ENCODE assay signal across 13 cellular contexts in the genomic region with DNA sequence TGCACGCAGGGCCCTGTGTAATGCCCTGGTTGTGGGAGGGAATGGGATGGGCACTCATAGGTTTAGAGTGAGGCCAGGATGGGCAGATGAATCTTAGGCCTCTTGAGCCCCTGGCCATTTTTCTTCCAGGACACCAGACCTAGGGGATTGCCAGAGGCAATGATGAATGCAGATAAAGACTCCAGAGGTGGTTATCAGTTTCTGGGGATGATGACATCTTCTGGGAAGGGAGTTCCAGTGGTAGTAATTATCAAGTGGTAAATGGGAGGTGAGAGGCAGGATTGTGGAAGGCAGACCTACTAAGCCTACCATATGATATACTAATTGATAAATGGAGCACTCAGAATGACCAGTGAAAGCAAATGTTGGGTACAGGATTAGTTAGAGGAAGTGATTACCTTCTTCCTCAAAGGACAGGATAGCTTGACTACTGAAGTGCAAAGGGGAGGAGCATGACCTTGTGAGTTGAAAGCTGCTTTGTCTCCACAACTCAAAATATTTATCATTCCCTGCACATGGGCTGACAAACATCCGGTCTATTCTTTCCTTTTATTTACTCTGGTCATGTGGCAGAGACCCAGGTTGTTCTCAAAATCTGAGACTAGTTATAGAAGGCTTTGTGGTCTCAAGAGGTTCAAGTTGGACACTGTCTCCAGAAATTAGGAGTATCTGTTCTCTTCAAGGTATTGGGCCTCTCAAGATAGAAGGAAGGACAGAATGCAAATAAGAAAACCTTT. TPM values are rescaled to one million over a fixed set of nuclear protein-coding genes. Genes with fewer than 3 reads are reported as not detected.
A peak's percentile ranks its signal among the peaks of the same experiment; 100 is the strongest.
DNase-seq lines count a peak whose midpoint lies in the region; ATAC-seq and TF ChIP-seq lines count a peak whose summit lies in the region.
"Had no signal": no experiment of that assay in that cellular context is flagged by ENCODE, and none has a peak within 500 bp of the region (broad histone marks: within the 10 kb centered on the region; RNA-seq: fewer than 3 reads in every experiment).

No MANE protein-coding gene starts in this region.

- H3K27me3 Mint-ChIP-seq in activated T-cell treated with anti-CD3 and anti-CD28 coated beads, Interleukin-2, amount 50 U/mL, for 24 hours, result no peaks in the 10 kb centered on the region
- H3K27me3 Mint-ChIP-seq in activated T-helper 17 cell treated with anti-CD3 and anti-CD28 coated beads, Interleukin-2, amount 50 U/mL, for 72 hours, result no peaks in the 10 kb centered on the region

- H3K27ac Mint-ChIP-seq in activated T-cell treated with anti-CD3 and anti-CD28 coated beads, Interleukin-2, amount 50 U/mL, for 24 hours, result peak overlapping the region; percentile 89
- H3K27ac Mint-ChIP-seq in activated T-helper 17 cell treated with anti-CD3 and anti-CD28 coated beads, Interleukin-2, amount 50 U/mL, for 72 hours, result peak overlapping the region; percentile 82

- no peak for TF ChIP-seq CTCF in left ventricle myocardium inferior (IDR thresholded peaks at IDR 0.05; ENCODE audit: borderline replicate concordance)

- no peaks in the 10 kb centered on the region for H3K9me3 Mint-ChIP-seq in activated T-cell treated with anti-CD3 and anti-CD28 coated beads, Interleukin-2, amount 50 U/mL, for 24 hours
- no peaks in the 10 kb centered on the region for H3K9me3 Mint-ChIP-seq in activated T-helper 17 cell treated with anti-CD3 and anti-CD28 coated beads, Interleukin-2, amount 50 U/mL, for 72 hours
- H3K9me3 Mint-ChIP-seq: activated T-cell treated with anti-CD3 and anti-CD28 coated beads, Interleukin-2, amount 50 U/mL, for 4 hours had no signal

- H3K27ac ChIP-seq in subcutaneous abdominal adipose tissue (ENCODE audit: low read depth, low read length) (peak overlapping the region; percentile 34), left ventricle myocardium inferior (replicated peaks) (no peak overlapping the region)
- H3K27ac ChIP-seq: coronary artery, KMS-11, neutrophil had no signal

- CTCF ChIA-PET in HEK293T (lab: Yijun Ruan, JAX), result no interaction called here

- H3K9me3 ChIP-seq in subcutaneous abdominal adipose tissue (ENCODE audit: control insufficient read depth in 5 of 5, low read length in 5 of 5) (no peaks in the 10 kb centered on the region), left ventricle myocardium inferior (replicated peaks) (no peaks in the 10 kb centered on the region)
- H3K9me3 ChIP-seq: neutrophil, SK-N-SH had no signal

- H3K27me3 ChIP-seq in subcutaneous abdominal adipose tissue (ENCODE audit: control insufficient read depth in 5 of 5, insufficient read depth in 4 of 5, low read length in 5 of 5) (no peaks in the 10 kb centered on the region), left ventricle myocardium inferior (ENCODE audit: low read depth) (no peaks in the 10 kb centered on the region)
- H3K27me3 ChIP-seq: neutrophil had no signal

- H3K36me3 ChIP-seq in subcutaneous abdominal adipose tissue (ENCODE audit: control insufficient read depth in 5 of 5, insufficient read depth in 5 of 5, low read length in 5 of 5) (no peaks in the 10 kb centered on the region), left ventricle myocardium inferior (no peaks in the 10 kb centered on the region)
- H3K36me3 ChIP-seq: neutrophil had no signal

- ATAC-seq in activated T-helper 17 cell treated with anti-CD3 and anti-CD28 coated beads, Interleukin-2, amount 50 U/mL, for 72 hours (replicated peaks), result no peak

- no peak overlapping the region for H3K9ac ChIP-seq in subcutaneous abdominal adipose tissue (ENCODE audit: low read length in 5 of 5)
- H3K9ac ChIP-seq: KMS-11, SK-N-SH had no signal

- no peak overlapping the region for H3K4me3 Mint-ChIP-seq in activated T-cell treated with anti-CD3 and anti-CD28 coated beads, Interleukin-2, amount 50 U/mL, for 24 hours
- H3K4me3 Mint-ChIP-seq in activated T-helper 17 cell treated with anti-CD3 and anti-CD28 coated beads, Interleukin-2, amount 50 U/mL, for 72 hours, result peak overlapping the region; percentile 58

- no peak for DNase-seq in activated T-cell treated with anti-CD3 and anti-CD28 coated beads, Interleukin-2, amount 50 U/mL, for 24 hours
- no peak for DNase-seq in activated T-cell treated with anti-CD3 and anti-CD28 coated beads, Interleukin-2, amount 50 U/mL, for 48 hours
- DNase-seq in NCI-H146 (lab: John Stamatoyannopoulos, UW) (peak; percentile 64), left ventricle myocardium inferior (no peak), HEK293T (ENCODE audit: extremely low spot score) (no peak), NCI-H1048 (lab: John Stamatoyannopoulos, UW) (no peak)
- DNase-seq: activated T-cell treated with anti-CD3 and anti-CD28 coated beads, Interleukin-2, amount 50 U/mL, for 4 hours; SK-N-SH had no signal

- POLR2A ChIA-PET in HEK293T (lab: Yijun Ruan, JAX), result no interaction called here

- H3K4me1 Mint-ChIP-seq in activated T-cell treated with anti-CD3 and anti-CD28 coated beads, Interleukin-2, amount 50 U/mL, for 24 hours (ENCODE audit: low read depth), result peaks cover 89% of the 10 kb centered on the region
- H3K4me1 Mint-ChIP-seq in activated T-helper 17 cell treated with anti-CD3 and anti-CD28 coated beads, Interleukin-2, amount 50 U/mL, for 72 hours, result peaks cover 49% of the 10 kb centered on the region

- H3K4me1 ChIP-seq in subcutaneous abdominal adipose tissue (ENCODE audit: control insufficient read depth in 5 of 5, insufficient read depth in 5 of 5, low read length in 5 of 5), result peaks cover 0 to 45% (median 5%) of the 10 kb centered on the region in 5 donors
- peaks cover 68% of the 10 kb centered on the region for H3K4me1 ChIP-seq in left ventricle myocardium inferior

- H3K4me3 ChIP-seq in subcutaneous abdominal adipose tissue (ENCODE audit: low read depth in 1 of 5, low read length in 5 of 5), result no peak overlapping the region
- no peak overlapping the region for H3K4me3 ChIP-seq in left ventricle myocardium inferior
- H3K4me3 ChIP-seq: coronary artery had no signal

- intact Hi-C loops in left ventricle myocardium inferior (cut with micrococcal nuclease), result no loop called here

- H3K36me3 Mint-ChIP-seq in activated T-cell treated with anti-CD3 and anti-CD28 coated beads, Interleukin-2, amount 50 U/mL, for 24 hours (ENCODE audit: low read depth), result no peaks in the 10 kb centered on the region
- H3K36me3 Mint-ChIP-seq in activated T-helper 17 cell treated with anti-CD3 and anti-CD28 coated beads, Interleukin-2, amount 50 U/mL, for 72 hours (ENCODE audit: low read depth), result no peaks in the 10 kb centered on the region

TF ChIP-seq in HEK293T, 16 proteins besides CTCF, POLR2A, EP300 and RAD21:
- TF ChIP-seq L3MBTL2 (conservative IDR thresholded peaks at IDR 0.05) (no peak), NFRKB (IDR thresholded peaks at IDR 0.05) (no peak), SUZ12 (IDR thresholded peaks at IDR 0.05) (no peak), ARNT (IDR thresholded peaks at IDR 0.05) (no peak), SP1 (IDR thresholded peaks at IDR 0.05) (no peak), FOXM1 (IDR thresholded peaks at IDR 0.05; ENCODE audit: borderline replicate concordance) (no peak), ELF4 (IDR thresholded peaks at IDR 0.05) (no peak), CTBP1 (IDR thresholded peaks at IDR 0.05; ENCODE audit: borderline replicate concordance) (no peak), FOXK2 (IDR thresholded peaks at IDR 0.05) (no peak), HDGF (IDR thresholded peaks at IDR 0.05; ENCODE audit: borderline replicate concordance) (no peak), ZNF384 (IDR thresholded peaks at IDR 0.05) (no peak), FOXA1 (IDR thresholded peaks at IDR 0.05) (no peak), LEF1 (IDR thresholded peaks at IDR 0.05; ENCODE audit: borderline replicate concordance) (no peak)
- TF ChIP-seq, protein P1, sequence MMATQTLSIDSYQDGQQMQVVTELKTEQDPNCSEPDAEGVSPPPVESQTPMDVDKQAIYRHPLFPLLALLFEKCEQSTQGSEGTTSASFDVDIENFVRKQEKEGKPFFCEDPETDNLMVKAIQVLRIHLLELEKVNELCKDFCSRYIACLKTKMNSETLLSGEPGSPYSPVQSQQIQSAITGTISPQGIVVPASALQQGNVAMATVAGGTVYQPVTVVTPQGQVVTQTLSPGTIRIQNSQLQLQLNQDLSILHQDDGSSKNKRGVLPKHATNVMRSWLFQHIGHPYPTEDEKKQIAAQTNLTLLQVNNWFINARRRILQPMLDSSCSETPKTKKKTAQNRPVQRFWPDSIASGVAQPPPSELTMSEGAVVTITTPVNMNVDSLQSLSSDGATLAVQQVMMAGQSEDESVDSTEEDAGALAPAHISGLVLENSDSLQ (IDR thresholded peaks at IDR 0.05), result no peak

RNA-seq across cellular contexts. Expression of a gene that starts 10.2 kb away (rescaled TPM):
- total RNA-seq in activated T-helper 17 cell treated with anti-CD3 and anti-CD28 coated beads, Interleukin-2, amount 50 U/mL, for 72 hours, result 10 to 100 TPM; 36.5 to 62.3 TPM
- 19.2 TPM for total RNA-seq in left ventricle myocardium inferior

RNA-seq across cellular contexts. Expression of a gene that starts 37.3 kb away (rescaled TPM):
- 10 to 100 TPM; 22.7 to 31.7 TPM for total RNA-seq in activated T-helper 17 cell treated with anti-CD3 and anti-CD28 coated beads, Interleukin-2, amount 50 U/mL, for 72 hours
- 9.7 TPM for total RNA-seq in left ventricle myocardium inferior
